8 cellular contexts compared by ENCODE assay signal in genomic region chr1:156601122-156601830, GRCh38. TPM values are rescaled to one million over a fixed set of nuclear protein-coding genes. Genes with fewer than 3 reads are reported as not detected.
DNase-seq lines count a peak whose midpoint lies in the region; ATAC-seq, FAIRE-seq and TF ChIP-seq lines count a peak whose summit lies in the region.

Gene GPATCH4, minus strand, starts transcription at chr1:156601479.

- FAIRE-seq in H54 (lab: Jason Lieb, UNC) (no peak), urothelium cell line (lab: Jason Lieb, UNC) (no peak)

- H3K4me3 ChIP-seq in ascending aorta, result peak within 1 kb of the TSS; percentile 66 to 83
- H3K4me3 ChIP-seq in right cardiac atrium (ENCODE audit: low read length), result peak within 1 kb of the TSS; percentile 94

- H3K4me1 ChIP-seq in ascending aorta, result peaks cover 6 to 13% of the 10 kb centered on the region in 2 donors
- peaks cover 4% of the 10 kb centered on the region for H3K4me1 ChIP-seq in right cardiac atrium (ENCODE audit: control insufficient read depth, insufficient read depth, low read length)

- peaks cover 21% of the 10 kb centered on the region for H3K36me3 Mint-ChIP-seq in T-helper 2 cell treated with Interferon-gamma antibody and Interleukin-4, amounts not matched to agents 5 μg/mL and 100 μg/mL, for 36 hours (ENCODE audit: low read depth)

- H3K27me3 Mint-ChIP-seq in T-helper 2 cell treated with Interferon-gamma antibody and Interleukin-4, amounts not matched to agents 5 μg/mL and 100 μg/mL, for 36 hours (ENCODE audit: low read depth), result no peaks in the 10 kb centered on the region

- TF ChIP-seq CTCF in ascending aorta (IDR thresholded peaks at IDR 0.05), result peak in 1 of 3 experiments; percentile 12

- peaks cover 0 to 20% of the 10 kb centered on the region in 2 donors for H3K36me3 ChIP-seq in ascending aorta

- H3K4me3 Mint-ChIP-seq in T-helper 2 cell treated with Interferon-gamma antibody and Interleukin-4, amounts not matched to agents 5 μg/mL and 100 μg/mL, for 36 hours, result peak within 1 kb of the TSS; percentile 94

- H3K27me3 ChIP-seq in ascending aorta (no peaks in the 10 kb centered on the region), right cardiac atrium (ENCODE audit: control insufficient read depth, insufficient read depth) (no peaks in the 10 kb centered on the region)

- peak; percentile 87 for TF ChIP-seq POLR2A in H54 (IDR thresholded peaks at IDR 0.05; ENCODE audit: low read depth, low read length)

- intact Hi-C loops in ascending aorta (cut with DNase I) (loop anchor here (2.0 kb wide), 1 partner anchor 144 kb away; no protein-coding TSS in a partner anchor), right cardiac atrium (cut with DNase I) (loop anchor here in 1 of 4 donors (10.0 kb wide), 1 partner anchor 216 kb away; no protein-coding TSS in a partner anchor)

- peaks cover 22% of the 10 kb centered on the region for H3K4me1 Mint-ChIP-seq in T-helper 2 cell treated with Interferon-gamma antibody and Interleukin-4, amounts not matched to agents 5 μg/mL and 100 μg/mL, for 36 hours (ENCODE audit: low read depth)

- WGBS in right cardiac atrium, result under 1% methylated on average over 35 of the region's 35 CpGs

- peak within 1 kb of the TSS; percentile 98 for H3K27ac Mint-ChIP-seq in T-helper 2 cell treated with Interferon-gamma antibody and Interleukin-4, amounts not matched to agents 5 μg/mL and 100 μg/mL, for 36 hours

- ATAC-seq in right cardiac atrium, result peak; percentile 88 to 90

- peak; percentile 88 for DNase-seq in D341Med (ENCODE audit: low spot score)
- DNase-seq in H54 (ENCODE audit: insufficient read length, low spot score), result peak; percentile 78
- peak; percentile 77 for DNase-seq in NCI-H187 treated with DMSO at 0.1 percent for 48 hours (lab: John Stamatoyannopoulos, UW)
- peak; percentile 77 for DNase-seq in T-helper 2 cell treated with Interferon-gamma antibody and Interleukin-4, amounts not matched to agents 5 μg/mL and 100 μg/mL, for 36 hours (ENCODE audit: low spot score)
- peak; percentile 36 to 91 for DNase-seq in ascending aorta (ENCODE audit: low spot score in 2 of 2)
- peak; percentile 86 to 90 (median 86) for DNase-seq in right cardiac atrium
- peak; percentile 62 for DNase-seq in pulmonary artery endothelial cell (ENCODE audit: low read depth, low spot score)
- peak; percentile 85 for DNase-seq in urothelium cell line (ENCODE audit: low spot score)

- H3K27ac ChIP-seq in ascending aorta (peak within 1 kb of the TSS; percentile 77 to 83), right cardiac atrium (ENCODE audit: low read length) (peak within 1 kb of the TSS; percentile 77)

- no peaks in the 10 kb centered on the region for H3K9me3 Mint-ChIP-seq in T-helper 2 cell treated with Interferon-gamma antibody and Interleukin-4, amounts not matched to agents 5 μg/mL and 100 μg/mL, for 36 hours

- no peaks in the 10 kb centered on the region for H3K9me3 ChIP-seq in ascending aorta
- no peaks in the 10 kb centered on the region for H3K9me3 ChIP-seq in right cardiac atrium (ENCODE audit: control insufficient read depth, low read length)

RNA-seq across cellular contexts. Expression of gene GPATCH4, which starts in this region (rescaled TPM):
- total RNA-seq in ascending aorta (29.4 TPM), right cardiac atrium (10 to 100 TPM; 13.4 to 21.6 (median 14.5) TPM), pulmonary artery endothelial cell (27.2 and 45.6 TPM in 2 replicates)
- 14.7 TPM for polyA plus RNA-seq in right cardiac atrium

Comparison
In these comparisons a context has a peak if more than half of its experiments do, and no peak if none do; other contexts are left out.
1. Peak in every context shown above with its lines: DNase-seq, ATAC-seq, H3K4me3 ChIP-seq and H3K27ac ChIP-seq.